ENCODE assay signal across 8 cellular contexts in the genomic region with DNA sequence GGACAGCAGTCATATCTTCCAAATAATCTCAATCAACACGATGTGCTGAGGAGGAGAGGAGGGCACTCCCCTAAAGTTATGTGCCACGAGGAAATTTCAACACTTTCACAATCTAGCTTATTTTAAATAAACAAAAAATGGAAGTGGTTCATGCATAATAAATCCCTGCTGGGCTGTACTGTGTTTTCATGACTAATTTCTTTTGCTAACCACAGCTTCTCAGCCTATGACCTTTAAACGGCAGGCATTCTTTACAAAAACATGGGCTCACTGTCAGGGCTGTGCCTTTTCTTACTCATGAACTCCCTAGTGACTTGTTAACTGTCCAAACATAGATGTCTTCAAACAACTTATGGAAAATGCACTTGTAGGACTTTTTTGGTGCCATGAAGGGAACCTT.
A peak's percentile ranks its signal among the peaks of the same experiment; 100 is the strongest.
DNase-seq lines count a peak whose midpoint lies in the region; ATAC-seq and TF ChIP-seq lines count a peak whose summit lies in the region.

No MANE protein-coding gene starts in this region.

- TF ChIP-seq CTCF in epithelial cell of esophagus (IDR thresholded peaks at IDR 0.05; ENCODE audit: insufficient read depth, low read depth, low read length, missing control alignments): no peak
- no peak for TF ChIP-seq CTCF in retinal pigment epithelial cell (conservative IDR thresholded peaks at IDR 0.05; ENCODE audit: low read depth, low read length)

- no peak overlapping the region for H3K4me3 ChIP-seq in epithelial cell of esophagus (ENCODE audit: low read length)
- H3K4me3 ChIP-seq in retinal pigment epithelial cell (ENCODE audit: low read length): no peak overlapping the region

- ATAC-seq in HG02763 (IDR thresholded peaks at IDR 0.05; ENCODE audit: unreplicated experiment) (no peak), GM18907 (IDR thresholded peaks at IDR 0.05; ENCODE audit: unreplicated experiment) (no peak)

- DNase-seq in GM03348 (ENCODE audit: low spot score) (peak; percentile 79), NOMO-1 treated with dmso at 0.1 percent for 144 hours (lab: John Stamatoyannopoulos, UW; ENCODE audit: unreplicated experiment) (peak; percentile 89), epithelial cell of esophagus (ENCODE audit: low read depth) (peak; percentile 94), retinal pigment epithelial cell (ENCODE audit: low read depth) (peak; percentile 82)
- no peak for DNase-seq in stimulated activated CD4-positive, alpha-beta T cell treated with anti-CD3 and anti-CD28 coated beads, Interleukin-4, amount 100 ng/mL, for 1 hour
- DNase-seq in stimulated activated CD4-positive, alpha-beta T cell treated with anti-CD3 and anti-CD28 coated beads, Interleukin-4, amount 100 ng/mL, for 4 hours: no peak

Comparison
In these comparisons a context has a peak if more than half of its experiments do, and no peak if none do; other contexts are left out.
1. DNase-seq: peak in GM03348 (single experiment), NOMO-1 treated with dmso at 0.1 percent for 144 hours (single experiment), epithelial cell of esophagus (single experiment) and retinal pigment epithelial cell (single experiment); none in stimulated activated CD4-positive, alpha-beta T cell treated with anti-CD3 and anti-CD28 coated beads, Interleukin-4, amount 100 ng/mL, for 1 hour (single experiment) and stimulated activated CD4-positive, alpha-beta T cell treated with anti-CD3 and anti-CD28 coated beads, Interleukin-4, amount 100 ng/mL, for 4 hours (0 of 2).